ENCODE assay signal across 8 cellular contexts in the genomic region with DNA sequence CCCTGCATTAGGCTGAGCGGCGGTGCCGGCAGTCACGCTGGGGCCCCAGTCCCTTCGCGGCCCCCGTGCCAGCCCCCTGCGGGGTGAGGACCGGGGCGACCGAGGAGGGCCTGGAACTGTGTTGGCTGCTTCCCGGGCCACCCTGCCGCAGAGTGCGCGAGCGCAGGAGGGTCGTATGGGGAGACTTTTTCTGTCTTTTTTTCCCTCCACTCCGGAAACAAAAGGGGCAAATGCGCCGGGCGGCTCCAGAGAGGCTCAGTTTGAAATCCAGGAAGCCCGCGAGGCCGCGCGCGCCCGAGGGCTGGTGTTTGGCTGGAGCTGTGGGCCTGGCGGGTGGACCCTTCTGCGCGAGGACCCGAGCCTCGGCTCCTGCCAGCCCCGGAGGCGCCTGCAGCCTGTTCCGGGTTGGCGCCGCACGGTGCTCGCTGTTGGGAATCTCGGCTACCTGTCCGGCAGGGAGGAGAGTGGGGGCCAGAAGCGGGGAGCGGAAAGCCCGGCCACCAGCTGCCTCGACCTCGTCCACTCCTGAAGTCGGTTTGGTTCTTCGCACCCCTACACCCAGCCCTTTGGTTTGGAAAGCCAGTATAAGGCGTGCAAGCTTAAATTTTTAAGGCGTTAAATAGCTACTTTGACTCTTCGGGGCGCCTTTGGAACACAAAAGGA. TPM values are rescaled to one million over a fixed set of nuclear protein-coding genes. Genes with fewer than 3 reads are reported as not detected.
A peak's percentile ranks its signal among the peaks of the same experiment; 100 is the strongest.
DNase-seq lines count a peak whose midpoint lies in the region; ATAC-seq and TF ChIP-seq lines count a peak whose summit lies in the region.

No MANE protein-coding gene starts in this region.

- peaks cover 57 to 66% (median 64%) of the 10 kb centered on the region in 3 donors for H3K4me1 Mint-ChIP-seq in CD8-positive, alpha-beta memory T cell
- peaks cover 45% of the 10 kb centered on the region for H3K4me1 Mint-ChIP-seq in stimulated activated naive CD8-positive, alpha-beta T cell treated with anti-CD3 and anti-CD28 coated beads, Interleukin-15, Interleukin-2, amounts not matched to agents 100 ng/mL and 50 ng/mL, for 24 hours (ENCODE audit: low read depth)

- no peak for DNase-seq in CD8-positive, alpha-beta memory T cell
- DNase-seq in MG63, result peak; percentile 14
- DNase-seq in brain microvascular endothelial cell, result no peak
- no peak for DNase-seq in stimulated activated naive CD4-positive, alpha-beta T cell treated with Interleukin-2 at 50 U/mL for 16 hours (lab: John Stamatoyannopoulos, UW)
- DNase-seq in activated CD4-positive, CD25-positive, alpha-beta regulatory T cell (lab: John Stamatoyannopoulos, UW), result no peak

- no peaks in the 10 kb centered on the region for H3K36me3 ChIP-seq in CD8-positive, alpha-beta memory T cell (ENCODE audit: insufficient read depth, low read length)
- H3K36me3 ChIP-seq in MG63, result peaks cover 1% of the 10 kb centered on the region
- no peaks in the 10 kb centered on the region for H3K36me3 ChIP-seq in brain microvascular endothelial cell (replicated peaks)

- ATAC-seq in HG02798 (IDR thresholded peaks at IDR 0.05; ENCODE audit: poor library complexity, unreplicated experiment), result no peak

- H3K9me3 Mint-ChIP-seq in CD8-positive, alpha-beta memory T cell, result no peaks in the 10 kb centered on the region
- H3K9me3 Mint-ChIP-seq in stimulated activated naive CD8-positive, alpha-beta T cell treated with anti-CD3 and anti-CD28 coated beads, Interleukin-15, Interleukin-2, amounts not matched to agents 100 ng/mL and 50 ng/mL, for 24 hours, result no peaks in the 10 kb centered on the region

- in situ Hi-C loops in brain microvascular endothelial cell (cut with HindIII; ENCODE audit: low pct_ligation_motif_present, low sequenced_read_pairs), result no loop called here

- H3K27ac Mint-ChIP-seq in CD8-positive, alpha-beta memory T cell, result peak overlapping the region; percentile 47 to 98 (median 88)
- no peak overlapping the region for H3K27ac Mint-ChIP-seq in stimulated activated naive CD8-positive, alpha-beta T cell treated with anti-CD3 and anti-CD28 coated beads, Interleukin-15, Interleukin-2, amounts not matched to agents 100 ng/mL and 50 ng/mL, for 24 hours

- H3K4me3 ChIP-seq in CD8-positive, alpha-beta memory T cell (ENCODE audit: low read length), result peak overlapping the region; percentile 54
- H3K4me3 ChIP-seq in MG63, result peak overlapping the region; percentile 81
- peak overlapping the region; percentile 74 for H3K4me3 ChIP-seq in brain microvascular endothelial cell (ENCODE audit: low read depth, low read length)

- peaks cover 23% of the 10 kb centered on the region for H3K27me3 ChIP-seq in CD8-positive, alpha-beta memory T cell (ENCODE audit: insufficient read depth, low read length, poor library complexity, severe bottlenecking)
- H3K27me3 ChIP-seq in MG63, result no peaks in the 10 kb centered on the region
- no peaks in the 10 kb centered on the region for H3K27me3 ChIP-seq in brain microvascular endothelial cell (replicated peaks)
- H3K27me3 ChIP-seq in layer of hippocampus (ENCODE audit: control insufficient read depth, insufficient read depth, low read length), result no peaks in the 10 kb centered on the region

- H3K4me3 Mint-ChIP-seq in CD8-positive, alpha-beta memory T cell, result peak overlapping the region; percentile 83 to 94 (median 88)
- H3K4me3 Mint-ChIP-seq in stimulated activated naive CD8-positive, alpha-beta T cell treated with anti-CD3 and anti-CD28 coated beads, Interleukin-15, Interleukin-2, amounts not matched to agents 100 ng/mL and 50 ng/mL, for 24 hours, result peak overlapping the region; percentile 70

- POLR2A ChIA-PET in CD8-positive, alpha-beta memory T cell (lab: Charles Lee), result interaction anchor here (0.7 kb wide), 1 partner anchor 207 kb away, joined by 3 read pairs; no protein-coding TSS in a partner anchor

- CTCF ChIA-PET in CD8-positive, alpha-beta memory T cell (lab: Charles Lee), result interaction anchor here (1.1 to 3.2 kb wide), 3 partner anchors 10 to 31 kb away, joined by 3 to 10 read pairs (median 3); no protein-coding TSS in a partner anchor

- H3K36me3 Mint-ChIP-seq in CD8-positive, alpha-beta memory T cell, result no peaks in the 10 kb centered on the region
- H3K36me3 Mint-ChIP-seq in stimulated activated naive CD8-positive, alpha-beta T cell treated with anti-CD3 and anti-CD28 coated beads, Interleukin-15, Interleukin-2, amounts not matched to agents 100 ng/mL and 50 ng/mL, for 24 hours (ENCODE audit: low read depth), result no peaks in the 10 kb centered on the region

- H3K9me3 ChIP-seq in CD8-positive, alpha-beta memory T cell (ENCODE audit: low read length), result no peaks in the 10 kb centered on the region
- H3K9me3 ChIP-seq in MG63, result no peaks in the 10 kb centered on the region

- peaks cover 66% of the 10 kb centered on the region for H3K4me1 ChIP-seq in CD8-positive, alpha-beta memory T cell (ENCODE audit: insufficient read depth, low read length)

- TF ChIP-seq CTCF in brain microvascular endothelial cell (IDR thresholded peaks at IDR 0.05; ENCODE audit: low read depth, low read length, missing control alignments), result no peak

- H3K27ac ChIP-seq in CD8-positive, alpha-beta memory T cell (ENCODE audit: low read depth, low read length), result peak overlapping the region; percentile 43
- H3K27ac ChIP-seq in brain microvascular endothelial cell (peak overlapping the region; percentile 15), layer of hippocampus (ENCODE audit: low read depth, low read length) (peak overlapping the region; percentile 96)

- H3K27me3 Mint-ChIP-seq in CD8-positive, alpha-beta memory T cell, result peaks cover 28 to 60% of the 10 kb centered on the region in 2 donors
- H3K27me3 Mint-ChIP-seq in stimulated activated naive CD8-positive, alpha-beta T cell treated with anti-CD3 and anti-CD28 coated beads, Interleukin-15, Interleukin-2, amounts not matched to agents 100 ng/mL and 50 ng/mL, for 24 hours, result peaks cover 59% of the 10 kb centered on the region

RNA-seq across cellular contexts. Expression of a gene that starts 0.7 kb away (rescaled TPM):
- 1 to 10 TPM; 4.9 to 5.0 TPM for total RNA-seq in CD8-positive, alpha-beta memory T cell
- polyA plus RNA-seq in CD8-positive, alpha-beta memory T cell, result 61.1 TPM
- 20.2 and 24.1 TPM in 2 replicates for total RNA-seq in MG63 (2014; rRNA removed; shearing (Covaris generic); ENCODE audit: low replicate concordance)

Comparison
In these comparisons a context has a peak if more than half of its experiments do, and no peak if none do; other contexts are left out.
1. H3K27ac ChIP-seq: peak in every context shown above with its lines; median percentile 96 in layer of hippocampus; 43 in CD8-positive, alpha-beta memory T cell; 15 in brain microvascular endothelial cell.